In genomic region chr20:34375977-34376430, GRCh38 we compare ENCODE assay signal across 15 cellular contexts. TPM values are rescaled to one million over a fixed set of nuclear protein-coding genes. Genes with fewer than 3 reads are reported as not detected.
DNase-seq lines count a peak whose midpoint lies in the region; ATAC-seq, FAIRE-seq and TF ChIP-seq lines count a peak whose summit lies in the region.
"Had no signal": no experiment of that assay in that cellular context is flagged by ENCODE, and none has a peak within 500 bp of the region (broad histone marks: within the 10 kb centered on the region; RNA-seq: fewer than 3 reads in every experiment).

No MANE protein-coding gene starts in this region.

- TF ChIP-seq CTCF in natural killer cell (IDR thresholded peaks at IDR 0.05) (no peak), type B pancreatic cell (conservative IDR thresholded peaks at IDR 0.05) (no peak), stomach (IDR thresholded peaks at IDR 0.05) (no peak)

- H3K4me1 Mint-ChIP-seq in natural killer cell (peaks cover 54 to 56% of the 10 kb centered on the region in 2 donors), type B pancreatic cell (ENCODE audit: unreplicated experiment) (peaks cover 15% of the 10 kb centered on the region)
- peaks cover 28 to 35% of the 10 kb centered on the region in 2 donors for H3K4me1 Mint-ChIP-seq in natural killer cell treated with Interleukin-12 subunit alpha and Interleukin-12 subunit beta and Interleukin-15 and Interleukin-18, amount 100 ng/mL, for 72 hours (ENCODE audit: low read depth in 2 of 2)
- H3K4me1 Mint-ChIP-seq in stimulated activated naive B cell treated with anti-CD40 and anti-IgM and Interleukin-4, amounts not matched to agents 10 μg/mL and 1 μg/mL and 100 μg/mL, for 72 hours = peaks cover 12 to 32% of the 10 kb centered on the region in 2 donors

- intact Hi-C loops in natural killer cell (cut with micrococcal nuclease) = loop anchor here (1.0 kb wide), 1 partner anchor 8 kb away; no protein-coding TSS in a partner anchor
- intact Hi-C loops in stomach (cut with DNase I; ENCODE audit: low total_unique reads) = no loop called here

- DNase-seq in natural killer cell (no peak), NCI-H526 (lab: John Stamatoyannopoulos, UW) (peak; percentile 66 to 84), kidney glomerular epithelial cell (lab: John Stamatoyannopoulos, UW) (peak; percentile 57), type B pancreatic cell (ENCODE audit: extremely low spot score, unreplicated experiment) (peak; percentile 49), stomach (no peak), HTR-8/SVneo (ENCODE audit: insufficient read length, low spot score) (no peak)
- no peak for DNase-seq in natural killer cell treated with Interleukin-12 subunit alpha and Interleukin-12 subunit beta and Interleukin-15 and Interleukin-18, amount 100 ng/mL, for 72 hours (ENCODE audit: low spot score)
- DNase-seq in stimulated activated naive B cell treated with anti-CD40 and anti-IgM and Interleukin-4, amounts not matched to agents 10 μg/mL and 1 μg/mL and 100 μg/mL, for 72 hours = no peak
- DNase-seq: foreskin fibroblast; stimulated activated CD4-positive, alpha-beta T cell treated with anti-CD3 and anti-CD28 coated beads, Interleukin-4, amount 100 ng/mL, for 4 hours; stimulated activated naive CD4-positive, alpha-beta T cell had no signal

- peak; percentile 52 to 81 (median 58) for ATAC-seq in natural killer cell
- ATAC-seq in natural killer cell treated with Interleukin-12 subunit alpha and Interleukin-12 subunit beta and Interleukin-15 and Interleukin-18, amount 100 ng/mL, for 72 hours = no peak
- no peak for ATAC-seq in stimulated activated naive B cell treated with anti-CD40 and anti-IgM and Interleukin-4, amounts not matched to agents 10 μg/mL and 1 μg/mL and 100 μg/mL, for 72 hours (replicated peaks)

- H3K36me3 Mint-ChIP-seq in natural killer cell (no peaks in the 10 kb centered on the region), type B pancreatic cell (peaks cover 34% of the 10 kb centered on the region)
- H3K36me3 Mint-ChIP-seq in natural killer cell treated with Interleukin-12 subunit alpha and Interleukin-12 subunit beta and Interleukin-15 and Interleukin-18, amount 100 ng/mL, for 72 hours = no peaks in the 10 kb centered on the region
- peaks cover 24 to 35% of the 10 kb centered on the region in 2 donors for H3K36me3 Mint-ChIP-seq in stimulated activated naive B cell treated with anti-CD40 and anti-IgM and Interleukin-4, amounts not matched to agents 10 μg/mL and 1 μg/mL and 100 μg/mL, for 72 hours

- no peak overlapping the region for H3K4me3 ChIP-seq in stomach
- H3K4me3 ChIP-seq: ascending aorta, Peyer's patch had no signal

- H3K9me3 ChIP-seq in stomach = no peaks in the 10 kb centered on the region
- H3K9me3 ChIP-seq: ascending aorta, Peyer's patch had no signal

- WGBS in stomach, 5 donors = 64 to 83% (median 74%) methylated on average over 5 of the region's 5 CpGs

- no peak for TF ChIP-seq POLR2A in stomach (IDR thresholded peaks at IDR 0.05)

- peaks cover 5 to 60% (median 40%) of the 10 kb centered on the region in 4 donors for H3K36me3 ChIP-seq in stomach

- peak overlapping the region; percentile 78 to 83 for H3K27ac Mint-ChIP-seq in natural killer cell
- H3K27ac Mint-ChIP-seq in natural killer cell treated with Interleukin-12 subunit alpha and Interleukin-12 subunit beta and Interleukin-15 and Interleukin-18, amount 100 ng/mL, for 72 hours = peak overlapping the region in 1 of 2 donors; percentile 47
- H3K27ac Mint-ChIP-seq in type B pancreatic cell = peak overlapping the region; percentile 12
- no peak overlapping the region for H3K27ac Mint-ChIP-seq in stimulated activated naive B cell treated with anti-CD40 and anti-IgM and Interleukin-4, amounts not matched to agents 10 μg/mL and 1 μg/mL and 100 μg/mL, for 72 hours
- H3K27ac Mint-ChIP-seq: activated T-helper 2 cell treated with anti-CD3 and anti-CD28 coated beads, Interferon-gamma antibody, Interleukin-2, Interleukin-4, amounts not matched to agents 10 μg/mL and 5 μg/mL and 100 μg/mL, durations not matched to agents 14 hours and 24 hours and 36 hours; IgD-negative memory B cell had no signal

- no peak for FAIRE-seq in HTR-8/SVneo (lab: Jason Lieb, UNC)

- no peaks in the 10 kb centered on the region for H3K27me3 ChIP-seq in stomach
- H3K27me3 ChIP-seq: ascending aorta, Peyer's patch had no signal

- H3K4me3 Mint-ChIP-seq in natural killer cell (peak overlapping the region; percentile 64), type B pancreatic cell (no peak overlapping the region)
- no peak overlapping the region for H3K4me3 Mint-ChIP-seq in natural killer cell treated with Interleukin-12 subunit alpha and Interleukin-12 subunit beta and Interleukin-15 and Interleukin-18, amount 100 ng/mL, for 72 hours
- H3K4me3 Mint-ChIP-seq in stimulated activated naive B cell treated with anti-CD40 and anti-IgM and Interleukin-4, amounts not matched to agents 10 μg/mL and 1 μg/mL and 100 μg/mL, for 72 hours = no peak overlapping the region

- H3K9me3 Mint-ChIP-seq in natural killer cell = no peaks in the 10 kb centered on the region
- H3K9me3 Mint-ChIP-seq in natural killer cell treated with Interleukin-12 subunit alpha and Interleukin-12 subunit beta and Interleukin-15 and Interleukin-18, amount 100 ng/mL, for 72 hours = no peaks in the 10 kb centered on the region
- no peaks in the 10 kb centered on the region for H3K9me3 Mint-ChIP-seq in type B pancreatic cell
- H3K9me3 Mint-ChIP-seq in stimulated activated naive B cell treated with anti-CD40 and anti-IgM and Interleukin-4, amounts not matched to agents 10 μg/mL and 1 μg/mL and 100 μg/mL, for 72 hours = no peaks in the 10 kb centered on the region
- H3K9me3 Mint-ChIP-seq: activated T-helper 2 cell treated with anti-CD3 and anti-CD28 coated beads, Interferon-gamma antibody, Interleukin-2, Interleukin-4, amounts not matched to agents 10 μg/mL and 5 μg/mL and 100 μg/mL, durations not matched to agents 14 hours and 24 hours and 36 hours; IgD-negative memory B cell had no signal

- H3K27ac ChIP-seq in stomach = no peak overlapping the region
- H3K27ac ChIP-seq: ascending aorta, Peyer's patch had no signal

- TF ChIP-seq EP300 in stomach (IDR thresholded peaks at IDR 0.05) = no peak

- H3K27me3 Mint-ChIP-seq in natural killer cell (ENCODE audit: low read depth in 2 of 2) = no peaks in the 10 kb centered on the region
- no peaks in the 10 kb centered on the region for H3K27me3 Mint-ChIP-seq in natural killer cell treated with Interleukin-12 subunit alpha and Interleukin-12 subunit beta and Interleukin-15 and Interleukin-18, amount 100 ng/mL, for 72 hours
- no peaks in the 10 kb centered on the region for H3K27me3 Mint-ChIP-seq in type B pancreatic cell
- H3K27me3 Mint-ChIP-seq in stimulated activated naive B cell treated with anti-CD40 and anti-IgM and Interleukin-4, amounts not matched to agents 10 μg/mL and 1 μg/mL and 100 μg/mL, for 72 hours = no peaks in the 10 kb centered on the region
- H3K27me3 Mint-ChIP-seq: IgD-negative memory B cell had no signal

- H3K4me1 ChIP-seq in stomach = peaks cover 6 to 41% (median 25%) of the 10 kb centered on the region in 4 donors

RNA-seq across cellular contexts. Expression of gene ITCH, which starts 12.9 kb away (rescaled TPM):
- 100 to 1,000 TPM; 157 to 182 (median 163) TPM for total RNA-seq in natural killer cell
- 10 to 100 TPM; 79.5 to 83.6 TPM for total RNA-seq in natural killer cell treated with Interleukin-12 subunit alpha and Interleukin-12 subunit beta and Interleukin-15 and Interleukin-18, amount 100 ng/mL, for 72 hours
- total RNA-seq in type B pancreatic cell (ENCODE audit: low replicate concordance) = 77.2 and 86.4 TPM in 2 replicates
- total RNA-seq in stomach = 100 to 1,000 TPM in 1 of 5 donors, 10 to 100 TPM in 4; 25.8 to 138 (median 56.2) TPM
- 10 to 100 TPM in 2 of 3 donors, 1 to 10 TPM in 1; 7.2 to 17.0 (median 10.8) TPM for polyA plus RNA-seq in stomach

Comparison
In these comparisons a context has a peak if more than half of its experiments do, and no peak if none do; other contexts are left out.
1. ATAC-seq: peak in natural killer cell (3 of 3); none in natural killer cell treated with Interleukin-12 subunit alpha and Interleukin-12 subunit beta and Interleukin-15 and Interleukin-18, amount 100 ng/mL, for 72 hours (0 of 2) and stimulated activated naive B cell treated with anti-CD40 and anti-IgM and Interleukin-4, amounts not matched to agents 10 μg/mL and 1 μg/mL and 100 μg/mL, for 72 hours (0 of 2).
2. DNase-seq: peak in NCI-H526 (2 of 2), kidney glomerular epithelial cell (single experiment) and type B pancreatic cell (single experiment); none in natural killer cell (single experiment), natural killer cell treated with Interleukin-12 subunit alpha and Interleukin-12 subunit beta and Interleukin-15 and Interleukin-18, amount 100 ng/mL, for 72 hours (single experiment), stimulated activated naive B cell treated with anti-CD40 and anti-IgM and Interleukin-4, amounts not matched to agents 10 μg/mL and 1 μg/mL and 100 μg/mL, for 72 hours (single experiment), stomach (single experiment) and HTR-8/SVneo (single experiment).